Comparison of ENCODE assay signal across 1 cellular context in the genomic region with DNA sequence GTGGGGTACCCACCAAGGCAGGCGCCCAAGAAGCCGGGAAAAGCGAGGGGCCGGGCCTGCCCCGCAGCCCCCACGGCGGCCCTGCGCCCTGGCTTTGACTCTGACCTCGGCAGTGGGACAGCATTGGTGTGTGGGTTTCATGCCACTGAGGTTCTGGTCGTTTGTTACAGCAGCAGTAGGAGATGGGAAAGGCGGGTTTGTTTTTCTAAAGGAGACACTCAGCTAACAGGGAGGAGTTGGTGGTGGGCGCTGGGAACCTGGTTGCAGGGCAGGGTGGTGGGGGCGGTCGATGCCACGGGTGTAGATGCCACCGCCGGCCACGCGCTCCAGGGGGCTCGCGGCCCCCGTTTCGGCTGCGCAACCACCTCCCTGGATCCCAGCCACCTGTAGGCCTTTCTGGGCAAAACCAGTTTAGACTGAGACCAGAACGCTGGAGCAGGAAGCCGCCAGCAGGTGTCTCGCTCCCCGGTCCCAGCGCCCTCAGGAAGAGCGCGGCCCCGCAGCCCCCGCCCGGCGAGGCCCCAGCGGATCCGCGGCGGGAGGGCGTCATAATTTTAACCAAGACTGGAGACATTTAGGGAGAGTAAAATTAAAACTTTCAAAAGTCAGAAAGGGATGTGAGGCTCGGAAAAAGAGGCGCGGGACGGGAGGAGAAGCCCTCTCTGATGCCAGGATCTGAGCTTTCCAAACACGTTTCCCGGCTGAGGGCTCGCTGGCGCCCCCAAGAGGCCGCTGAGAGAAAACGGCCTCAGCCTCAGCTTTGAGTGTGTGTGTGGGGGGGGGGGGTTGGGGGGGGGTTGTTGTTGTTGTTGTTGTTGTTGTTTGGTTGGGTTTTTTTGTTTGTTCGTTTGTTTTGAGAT.
TF ChIP-seq lines count a peak whose summit lies in the region.

No MANE protein-coding gene starts in this region.

TF ChIP-seq in HEK293, 187 proteins besides CTCF, POLR2A, EP300 and RAD21 (continued from another document and continues in another):
- TF ChIP-seq, protein P1, sequence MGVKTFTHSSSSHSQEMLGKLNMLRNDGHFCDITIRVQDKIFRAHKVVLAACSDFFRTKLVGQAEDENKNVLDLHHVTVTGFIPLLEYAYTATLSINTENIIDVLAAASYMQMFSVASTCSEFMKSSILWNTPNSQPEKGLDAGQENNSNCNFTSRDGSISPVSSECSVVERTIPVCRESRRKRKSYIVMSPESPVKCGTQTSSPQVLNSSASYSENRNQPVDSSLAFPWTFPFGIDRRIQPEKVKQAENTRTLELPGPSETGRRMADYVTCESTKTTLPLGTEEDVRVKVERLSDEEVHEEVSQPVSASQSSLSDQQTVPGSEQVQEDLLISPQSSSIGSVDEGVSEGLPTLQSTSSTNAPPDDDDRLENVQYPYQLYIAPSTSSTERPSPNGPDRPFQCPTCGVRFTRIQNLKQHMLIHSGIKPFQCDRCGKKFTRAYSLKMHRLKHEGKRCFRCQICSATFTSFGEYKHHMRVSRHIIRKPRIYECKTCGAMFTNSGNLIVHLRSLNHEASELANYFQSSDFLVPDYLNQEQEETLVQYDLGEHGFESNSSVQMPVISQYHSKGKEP (tag by site-specific recombination; IDR thresholded peaks at IDR 0.05), result no peak
- TF ChIP-seq RBAK (tag by site-specific recombination; IDR thresholded peaks at IDR 0.05), result no peak
- TF ChIP-seq ZNF624 (tag by site-specific recombination; IDR thresholded peaks at IDR 0.05), result no peak
- TF ChIP-seq, protein P2, sequence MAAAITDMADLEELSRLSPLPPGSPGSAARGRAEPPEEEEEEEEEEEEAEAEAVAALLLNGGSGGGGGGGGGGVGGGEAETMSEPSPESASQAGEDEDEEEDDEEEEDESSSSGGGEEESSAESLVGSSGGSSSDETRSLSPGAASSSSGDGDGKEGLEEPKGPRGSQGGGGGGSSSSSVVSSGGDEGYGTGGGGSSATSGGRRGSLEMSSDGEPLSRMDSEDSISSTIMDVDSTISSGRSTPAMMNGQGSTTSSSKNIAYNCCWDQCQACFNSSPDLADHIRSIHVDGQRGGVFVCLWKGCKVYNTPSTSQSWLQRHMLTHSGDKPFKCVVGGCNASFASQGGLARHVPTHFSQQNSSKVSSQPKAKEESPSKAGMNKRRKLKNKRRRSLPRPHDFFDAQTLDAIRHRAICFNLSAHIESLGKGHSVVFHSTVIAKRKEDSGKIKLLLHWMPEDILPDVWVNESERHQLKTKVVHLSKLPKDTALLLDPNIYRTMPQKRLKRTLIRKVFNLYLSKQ (tag by site-specific recombination; IDR thresholded peaks at IDR 0.05; ENCODE audit: borderline replicate concordance), result no peak
- no peak for TF ChIP-seq ZNF596 (tag by site-specific recombination; IDR thresholded peaks at IDR 0.05)
- peak; percentile 74 for TF ChIP-seq ZXDB (tag by site-specific recombination; IDR thresholded peaks at IDR 0.05)
- TF ChIP-seq ZNF394 (tag by site-specific recombination; IDR thresholded peaks at IDR 0.05; ENCODE audit: borderline replicate concordance), result peak; percentile 46; the same call in 1 of the 2 replicates
- no peak for TF ChIP-seq ZNF777 (tag by site-specific recombination; IDR thresholded peaks at IDR 0.05; ENCODE audit: borderline replicate concordance)
- TF ChIP-seq ZNF76 (tag by site-specific recombination; IDR thresholded peaks at IDR 0.05; ENCODE audit: borderline replicate concordance, low read depth), result no peak
- no peak for TF ChIP-seq ZNF785 (tag by site-specific recombination; IDR thresholded peaks at IDR 0.05)
- TF ChIP-seq, protein P3, sequence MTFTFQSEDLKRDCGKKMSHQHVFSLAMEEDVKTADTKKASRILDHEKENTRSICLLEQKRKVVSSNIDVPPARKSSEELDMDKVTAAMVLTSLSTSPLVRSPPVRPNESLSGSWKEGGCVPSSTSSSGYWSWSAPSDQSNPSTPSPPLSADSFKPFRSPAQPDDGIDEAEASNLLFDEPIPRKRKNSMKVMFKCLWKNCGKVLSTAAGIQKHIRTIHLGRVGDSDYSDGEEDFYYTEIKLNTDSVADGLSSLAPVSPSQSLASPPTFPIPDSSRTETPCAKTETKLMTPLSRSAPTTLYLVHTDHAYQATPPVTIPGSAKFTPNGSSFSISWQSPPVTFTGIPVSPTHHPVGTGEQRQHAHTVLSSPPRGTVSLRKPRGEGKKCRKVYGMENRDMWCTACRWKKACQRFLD (tag by site-specific recombination; IDR thresholded peaks at IDR 0.05), result no peak
- peak; percentile 72 for TF ChIP-seq ZFHX2 (tag by site-specific recombination; conservative IDR thresholded peaks at IDR 0.05)
- TF ChIP-seq ZBTB8A (tag by site-specific recombination; IDR thresholded peaks at IDR 0.05), result peak; percentile 54
- no peak for TF ChIP-seq KLF10 (tag by site-specific recombination; IDR thresholded peaks at IDR 0.05)
- TF ChIP-seq ZNF561 (tag by site-specific recombination; IDR thresholded peaks at IDR 0.05; ENCODE audit: borderline replicate concordance), result peak; percentile 72; the same call in 1 of the 2 replicates
- TF ChIP-seq ZNF202 (tag by site-specific recombination; IDR thresholded peaks at IDR 0.05; ENCODE audit: borderline replicate concordance), result no peak
- TF ChIP-seq ZBTB6 (tag by site-specific recombination; IDR thresholded peaks at IDR 0.05), result no peak
- no peak for TF ChIP-seq ZBTB21 (tag by site-specific recombination; IDR thresholded peaks at IDR 0.05)
- TF ChIP-seq ZNF146 (tag by site-specific recombination; IDR thresholded peaks at IDR 0.05), result no peak
- no peak for TF ChIP-seq ZBTB48 (tag by site-specific recombination; IDR thresholded peaks at IDR 0.05)
- TF ChIP-seq ZNF184 (tag by site-specific recombination; IDR thresholded peaks at IDR 0.05), result no peak
- TF ChIP-seq ZNF169 (tag by site-specific recombination; IDR thresholded peaks at IDR 0.05), result no peak
- TF ChIP-seq ZNF174 (tag by site-specific recombination; IDR thresholded peaks at IDR 0.05), result no peak
- TF ChIP-seq, protein P4, sequence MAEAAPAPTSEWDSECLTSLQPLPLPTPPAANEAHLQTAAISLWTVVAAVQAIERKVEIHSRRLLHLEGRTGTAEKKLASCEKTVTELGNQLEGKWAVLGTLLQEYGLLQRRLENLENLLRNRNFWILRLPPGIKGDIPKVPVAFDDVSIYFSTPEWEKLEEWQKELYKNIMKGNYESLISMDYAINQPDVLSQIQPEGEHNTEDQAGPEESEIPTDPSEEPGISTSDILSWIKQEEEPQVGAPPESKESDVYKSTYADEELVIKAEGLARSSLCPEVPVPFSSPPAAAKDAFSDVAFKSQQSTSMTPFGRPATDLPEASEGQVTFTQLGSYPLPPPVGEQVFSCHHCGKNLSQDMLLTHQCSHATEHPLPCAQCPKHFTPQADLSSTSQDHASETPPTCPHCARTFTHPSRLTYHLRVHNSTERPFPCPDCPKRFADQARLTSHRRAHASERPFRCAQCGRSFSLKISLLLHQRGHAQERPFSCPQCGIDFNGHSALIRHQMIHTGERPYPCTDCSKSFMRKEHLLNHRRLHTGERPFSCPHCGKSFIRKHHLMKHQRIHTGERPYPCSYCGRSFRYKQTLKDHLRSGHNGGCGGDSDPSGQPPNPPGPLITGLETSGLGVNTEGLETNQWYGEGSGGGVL (tag by site-specific recombination; IDR thresholded peaks at IDR 0.05), result no peak
- TF ChIP-seq, protein P5, sequence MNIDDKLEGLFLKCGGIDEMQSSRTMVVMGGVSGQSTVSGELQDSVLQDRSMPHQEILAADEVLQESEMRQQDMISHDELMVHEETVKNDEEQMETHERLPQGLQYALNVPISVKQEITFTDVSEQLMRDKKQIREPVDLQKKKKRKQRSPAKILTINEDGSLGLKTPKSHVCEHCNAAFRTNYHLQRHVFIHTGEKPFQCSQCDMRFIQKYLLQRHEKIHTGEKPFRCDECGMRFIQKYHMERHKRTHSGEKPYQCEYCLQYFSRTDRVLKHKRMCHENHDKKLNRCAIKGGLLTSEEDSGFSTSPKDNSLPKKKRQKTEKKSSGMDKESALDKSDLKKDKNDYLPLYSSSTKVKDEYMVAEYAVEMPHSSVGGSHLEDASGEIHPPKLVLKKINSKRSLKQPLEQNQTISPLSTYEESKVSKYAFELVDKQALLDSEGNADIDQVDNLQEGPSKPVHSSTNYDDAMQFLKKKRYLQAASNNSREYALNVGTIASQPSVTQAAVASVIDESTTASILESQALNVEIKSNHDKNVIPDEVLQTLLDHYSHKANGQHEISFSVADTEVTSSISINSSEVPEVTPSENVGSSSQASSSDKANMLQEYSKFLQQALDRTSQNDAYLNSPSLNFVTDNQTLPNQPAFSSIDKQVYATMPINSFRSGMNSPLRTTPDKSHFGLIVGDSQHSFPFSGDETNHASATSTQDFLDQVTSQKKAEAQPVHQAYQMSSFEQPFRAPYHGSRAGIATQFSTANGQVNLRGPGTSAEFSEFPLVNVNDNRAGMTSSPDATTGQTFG (tag by site-specific recombination; IDR thresholded peaks at IDR 0.05; ENCODE audit: borderline replicate concordance), result no peak
- peak; percentile 58 for TF ChIP-seq ZSCAN30 (tag by site-specific recombination; IDR thresholded peaks at IDR 0.05)
- TF ChIP-seq, protein P6, sequence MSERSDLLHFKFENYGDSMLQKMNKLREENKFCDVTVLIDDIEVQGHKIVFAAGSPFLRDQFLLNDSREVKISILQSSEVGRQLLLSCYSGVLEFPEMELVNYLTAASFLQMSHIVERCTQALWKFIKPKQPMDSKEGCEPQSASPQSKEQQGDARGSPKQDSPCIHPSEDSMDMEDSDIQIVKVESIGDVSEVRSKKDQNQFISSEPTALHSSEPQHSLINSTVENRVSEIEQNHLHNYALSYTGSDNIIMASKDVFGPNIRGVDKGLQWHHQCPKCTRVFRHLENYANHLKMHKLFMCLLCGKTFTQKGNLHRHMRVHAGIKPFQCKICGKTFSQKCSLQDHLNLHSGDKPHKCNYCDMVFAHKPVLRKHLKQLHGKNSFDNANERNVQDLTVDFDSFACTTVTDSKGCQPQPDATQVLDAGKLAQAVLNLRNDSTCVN (tag by site-specific recombination; optimal IDR thresholded peaks at IDR 0.05), result peak; percentile 70
- TF ChIP-seq ZNF473 (tag by site-specific recombination; IDR thresholded peaks at IDR 0.05), result no peak
- TF ChIP-seq ZNF133 (tag by site-specific recombination; IDR thresholded peaks at IDR 0.05), result no peak
- TF ChIP-seq ZNF645 (tag by site-specific recombination; IDR thresholded peaks at IDR 0.05), result no peak
- TF ChIP-seq ZNF366 (tag by site-specific recombination; conservative IDR thresholded peaks at IDR 0.05), result no peak
- no peak for TF ChIP-seq ZSCAN18 (tag by site-specific recombination; IDR thresholded peaks at IDR 0.05)
- TF ChIP-seq ZNF302 (tag by site-specific recombination; IDR thresholded peaks at IDR 0.05; ENCODE audit: low read depth), result no peak
- TF ChIP-seq ZNF112 (tag by site-specific recombination; IDR thresholded peaks at IDR 0.05), result no peak
- no peak for TF ChIP-seq ZNF677 (tag by site-specific recombination; IDR thresholded peaks at IDR 0.05)
- TF ChIP-seq ZNF529 (tag by site-specific recombination; IDR thresholded peaks at IDR 0.05; ENCODE audit: insufficient replicate concordance), result no peak
- peak; percentile 82 for TF ChIP-seq EGR2 (tag by site-specific recombination; IDR thresholded peaks at IDR 0.05; ENCODE audit: low read depth)
